ENCODE assay signal across 29 cellular contexts in the genomic region with DNA sequence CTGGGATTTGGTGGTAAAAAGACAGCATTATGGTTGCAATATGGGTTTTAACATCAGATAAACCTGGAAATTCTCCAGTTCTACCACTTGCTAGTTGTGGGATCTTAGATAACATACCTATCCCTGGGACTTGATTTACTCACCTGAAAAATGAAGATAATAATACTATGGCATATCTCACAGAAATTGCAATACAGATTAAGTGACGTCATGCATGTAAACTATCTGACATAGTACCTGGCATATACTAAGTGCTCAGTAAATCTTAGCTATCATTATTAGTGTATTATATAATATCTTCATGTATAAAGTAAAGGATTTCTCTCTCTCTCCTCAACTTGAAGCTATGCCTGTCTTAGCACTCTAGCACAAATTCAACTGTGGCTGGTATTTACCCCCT.
"Had no signal": no experiment of that assay in that cellular context is flagged by ENCODE, and none has a peak within 500 bp of the region (broad histone marks: within the 10 kb centered on the region; RNA-seq: fewer than 3 reads in every experiment).

No MANE protein-coding gene starts in this region.

- H3K36me3 ChIP-seq: colonic mucosa, esophagus muscularis mucosa, esophagus squamous epithelium, gastrocnemius medialis, gastroesophageal sphincter, heart left ventricle, heart right ventricle had no signal

- H3K27me3 Mint-ChIP-seq: dendritic cell treated with granulocyte-macrophage colony-stimulating factor and Interleukin-4, amounts not matched to agents 40 ng/mL and 50 ng/mL, for 4 days; effector memory CD8-positive, alpha-beta T cell had no signal

- H3K4me3 ChIP-seq: colonic mucosa, coronary artery, dorsolateral prefrontal cortex, esophagus muscularis mucosa, esophagus squamous epithelium, gastrocnemius medialis, gastroesophageal sphincter, heart left ventricle, heart right ventricle had no signal

- H3K4me1 ChIP-seq: colonic mucosa, esophagus muscularis mucosa, esophagus squamous epithelium, foreskin keratinocyte, gastrocnemius medialis, gastroesophageal sphincter, heart left ventricle, heart right ventricle had no signal

- DNase-seq: colonic mucosa; cortex of kidney; dermis blood vessel endothelial cell; dorsolateral prefrontal cortex; effector CD4-positive, alpha-beta T cell; effector CD8-positive, alpha-beta T cell; effector memory CD4-positive, alpha-beta T cell; effector memory CD8-positive, alpha-beta T cell; endodermal cell; erythroblast; esophagus squamous epithelium; foreskin fibroblast; foreskin keratinocyte; foreskin melanocyte; gastrocnemius medialis; glutamatergic neuron; head of caudate nucleus; heart left ventricle; heart right ventricle had no signal

- ATAC-seq: effector memory CD8-positive, alpha-beta T cell; esophagus mucosa; foreskin keratinocyte; gastrocnemius medialis; gastroesophageal sphincter; heart left ventricle; heart right ventricle had no signal

- H3K9me3 Mint-ChIP-seq: endodermal cell had no signal

- H3K27ac ChIP-seq: colonic mucosa, coronary artery, dorsolateral prefrontal cortex, epithelial cell of prostate, esophagus muscularis mucosa, esophagus squamous epithelium, foreskin keratinocyte, gastrocnemius medialis, gastroesophageal sphincter, heart left ventricle, heart right ventricle had no signal

- H3K27me3 ChIP-seq: colonic mucosa, esophagus muscularis mucosa, esophagus squamous epithelium, foreskin keratinocyte, gastroesophageal sphincter had no signal

- FAIRE-seq: colon, endometrium, endothelial cell of umbilical vein, frontal cortex had no signal

- H3K9me3 ChIP-seq: colonic mucosa, esophagus muscularis mucosa, esophagus squamous epithelium, gastrocnemius medialis, gastroesophageal sphincter, heart left ventricle, heart right ventricle had no signal

- H3K27ac Mint-ChIP-seq: dendritic cell treated with granulocyte-macrophage colony-stimulating factor and Interleukin-4, amounts not matched to agents 40 ng/mL and 50 ng/mL, for 4 days; effector memory CD8-positive, alpha-beta T cell; endodermal cell had no signal

- H3K4me3 Mint-ChIP-seq: dendritic cell treated with granulocyte-macrophage colony-stimulating factor and Interleukin-4, amounts not matched to agents 40 ng/mL and 50 ng/mL, for 4 days; effector memory CD8-positive, alpha-beta T cell; endodermal cell had no signal
